ENCODE assay signal across 1 cellular context in the genomic region with DNA sequence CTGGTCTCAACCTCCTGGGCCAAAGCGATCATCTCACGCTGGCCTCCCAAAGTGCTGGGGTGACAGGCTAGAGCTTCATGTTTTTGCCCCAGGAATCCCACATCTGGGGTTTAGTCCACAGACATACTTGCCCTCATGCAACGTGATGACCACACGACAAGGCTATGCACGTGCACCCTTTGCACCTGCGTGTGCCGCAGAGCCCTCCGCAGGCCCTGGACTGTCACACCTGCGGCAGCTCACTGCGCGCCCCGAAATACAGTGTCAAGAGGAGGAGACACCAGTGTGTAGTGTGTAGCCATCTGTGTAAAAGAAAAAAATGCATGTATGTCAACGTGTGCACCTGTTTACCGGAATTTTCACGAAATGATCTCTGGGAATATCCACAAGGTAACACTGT.
A peak's percentile ranks its signal among the peaks of the same experiment; 100 is the strongest.
TF ChIP-seq lines count a peak whose summit lies in the region.

No MANE protein-coding gene starts in this region.

TF ChIP-seq in HepG2, 621 proteins besides CTCF, POLR2A, EP300 and RAD21:
- TF ChIP-seq MNT (IDR thresholded peaks at IDR 0.05): peak; percentile 76
- TF ChIP-seq MBD4 (IDR thresholded peaks at IDR 0.05; ENCODE audit: borderline replicate concordance, low read length): no peak
- TF ChIP-seq ZFY (CRISPR knock-in tag; IDR thresholded peaks at IDR 0.05): no peak
- TF ChIP-seq AGO2 (optimal IDR thresholded peaks at IDR 0.05; ENCODE audit: low read depth, low read length): peak; percentile 71
- 0 out of 2 replicates have a peak, but pooled peaks have one; percentile 34 for TF ChIP-seq BHLHE40 (IDR thresholded peaks at IDR 0.05; ENCODE audit: low read length)
- TF ChIP-seq ASH2L (IDR thresholded peaks at IDR 0.05; ENCODE audit: insufficient read length, low read depth, low read length): no peak
- TF ChIP-seq, protein P1, sequence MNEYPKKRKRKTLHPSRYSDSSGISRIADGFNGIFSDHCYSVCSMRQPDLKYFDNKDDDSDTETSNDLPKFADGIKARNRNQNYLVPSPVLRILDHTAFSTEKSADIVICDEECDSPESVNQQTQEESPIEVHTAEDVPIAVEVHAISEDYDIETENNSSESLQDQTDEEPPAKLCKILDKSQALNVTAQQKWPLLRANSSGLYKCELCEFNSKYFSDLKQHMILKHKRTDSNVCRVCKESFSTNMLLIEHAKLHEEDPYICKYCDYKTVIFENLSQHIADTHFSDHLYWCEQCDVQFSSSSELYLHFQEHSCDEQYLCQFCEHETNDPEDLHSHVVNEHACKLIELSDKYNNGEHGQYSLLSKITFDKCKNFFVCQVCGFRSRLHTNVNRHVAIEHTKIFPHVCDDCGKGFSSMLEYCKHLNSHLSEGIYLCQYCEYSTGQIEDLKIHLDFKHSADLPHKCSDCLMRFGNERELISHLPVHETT (CRISPR knock-in tag; conservative IDR thresholded peaks at IDR 0.05): no peak
- TF ChIP-seq USF2 (IDR thresholded peaks at IDR 0.05; ENCODE audit: low read depth, low read length): no peak
- TF ChIP-seq USF2 (CRISPR knock-in tag; IDR thresholded peaks at IDR 0.05; ENCODE audit: borderline replicate concordance): no peak
- TF ChIP-seq RBM39 (IDR thresholded peaks at IDR 0.05; ENCODE audit: low read depth, low read length, poor library complexity, severe bottlenecking): peak; percentile 27
- peak; percentile 47; the same call in 1 of the 2 replicates for TF ChIP-seq POLR2AphosphoS2 (IDR thresholded peaks at IDR 0.05; ENCODE audit: low read depth, low read length)
